8 cellular contexts compared by ENCODE assay signal in the genomic region with DNA sequence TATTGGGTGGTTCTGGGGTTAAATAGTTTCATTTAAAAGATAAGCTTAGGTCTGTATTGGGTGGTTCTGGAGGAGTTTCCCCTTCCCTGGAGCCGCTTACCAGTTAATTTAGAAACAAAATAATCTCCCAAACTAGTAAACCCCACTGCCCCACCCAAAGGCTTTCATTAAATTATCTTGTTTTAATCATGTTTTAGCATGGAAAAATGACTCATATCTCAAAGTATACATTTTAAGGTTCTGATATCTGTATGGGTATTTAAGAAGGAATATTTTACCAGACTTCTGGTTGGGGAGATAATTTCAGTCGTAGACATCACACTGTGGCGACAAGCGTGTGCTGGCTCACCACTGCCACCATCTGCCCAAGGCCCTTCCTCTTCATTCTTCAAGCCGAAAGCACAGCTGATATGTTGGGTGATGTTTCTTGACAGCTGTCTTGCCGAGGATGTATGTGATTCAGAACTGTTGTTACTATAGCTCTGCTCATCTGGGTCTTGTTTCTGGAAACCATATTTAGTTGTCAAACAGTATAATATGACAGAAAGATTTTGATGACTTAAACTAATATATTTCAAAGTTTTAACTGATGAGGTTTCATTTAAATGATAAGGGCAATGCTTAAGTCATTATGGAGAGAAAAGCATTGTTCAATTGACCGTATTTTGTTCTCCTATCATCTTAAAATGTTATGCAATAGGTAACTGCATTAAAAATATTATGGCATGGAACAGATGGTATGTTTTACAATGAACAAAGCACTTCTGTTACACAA. TPM values are rescaled to one million over a fixed set of nuclear protein-coding genes. Genes with fewer than 3 reads are reported as not detected.
DNase-seq lines count a peak whose midpoint lies in the region; ATAC-seq, FAIRE-seq and TF ChIP-seq lines count a peak whose summit lies in the region.

No MANE protein-coding gene starts in this region.

- in situ Hi-C loops in mammary epithelial cell (cut with MboI; ENCODE audit: low sequenced_read_pairs in 2 of 2), result loop anchor here in 1 of 2 donors (25.0 kb wide), 1 partner anchor 473 kb away; a partner anchor contains a TSS

- H3K79me2 ChIP-seq in DOHH2 (ENCODE audit: control insufficient read depth, low read length) (no peaks in the 10 kb centered on the region), mammary epithelial cell (ENCODE audit: insufficient read depth, low read length) (no peaks in the 10 kb centered on the region)

- H3K27ac ChIP-seq in DOHH2 (ENCODE audit: low read depth, low read length) (no peak overlapping the region), RWPE1 (no peak overlapping the region), mammary epithelial cell (ENCODE audit: insufficient read depth, low read depth, low read length) (no peak overlapping the region)

- H3K27me3 Mint-ChIP-seq in natural killer cell (ENCODE audit: low read depth in 2 of 2), result peaks cover 31 to 40% of the 10 kb centered on the region in 2 donors

- H3K9ac ChIP-seq in mammary epithelial cell (ENCODE audit: insufficient read depth, low read length), result no peak overlapping the region

- H3K9me2 ChIP-seq in DOHH2 (replicated peaks; ENCODE audit: control insufficient read depth, low read length), result no peaks in the 10 kb centered on the region

- H3K27ac Mint-ChIP-seq in natural killer cell, result no peak overlapping the region

- dilution Hi-C loops in mammary epithelial cell (cut with HindIII; ENCODE audit: low sequenced_read_pairs), result no loop called here

- ATAC-seq in natural killer cell (peak; percentile 58 to 62 (median 58)), HG03045 (IDR thresholded peaks at IDR 0.05; ENCODE audit: unreplicated experiment) (no peak)

- peak; percentile 61 for TF ChIP-seq CTCF in DOHH2 (IDR thresholded peaks at IDR 0.05; ENCODE audit: low read depth, low read length, poor library complexity, severe bottlenecking)
- TF ChIP-seq CTCF in RWPE1 (conservative IDR thresholded peaks at IDR 0.05; ENCODE audit: low read depth), result no peak
- TF ChIP-seq CTCF in mammary epithelial cell (conservative IDR thresholded peaks at IDR 0.05 in 1 of 2, IDR thresholded peaks at IDR 0.05 in 1 of 2; ENCODE audit: extremely low read depth in 1 of 2, insufficient read depth in 1 of 2, low read depth in 1 of 2, low read length in 2 of 2), result peak; percentile 16 to 64
- peak; percentile 19 for TF ChIP-seq CTCF in natural killer cell (IDR thresholded peaks at IDR 0.05)

- H3K4me3 ChIP-seq in DOHH2 (ENCODE audit: low read length) (no peak overlapping the region), mammary epithelial cell (replicated peaks in 1 of 3; ENCODE audit: insufficient read depth in 1 of 3, low read depth in 2 of 3, low read length in 3 of 3) (no peak overlapping the region)

- no peaks in the 10 kb centered on the region for H3K36me3 Mint-ChIP-seq in natural killer cell

- no peak overlapping the region for H2AFZ ChIP-seq in mammary epithelial cell (ENCODE audit: low read depth, low read length)

- BruUV-seq in mammary epithelial cell (replicated peaks; lab: Mats Ljungman, UMichigan), result no TSS peak

- 54% methylated on average over 7 of the region's 7 CpGs for WGBS in mammary epithelial cell (ENCODE audit: low coverage, missing lambda C conversion rate)

- H3K4me2 ChIP-seq in DOHH2 (ENCODE audit: low read length) (no peak overlapping the region), mammary epithelial cell (ENCODE audit: insufficient read depth, low read depth, low read length) (no peak overlapping the region)

- peaks cover 14 to 16% of the 10 kb centered on the region in 2 donors for H3K4me1 Mint-ChIP-seq in natural killer cell

- no peaks in the 10 kb centered on the region for H3K9me3 Mint-ChIP-seq in natural killer cell

- intact Hi-C loops in mammary epithelial cell (cut with micrococcal nuclease), result loop anchor here (1.0 to 5.0 kb wide), 2 partner anchors 130 to 483 kb away; a partner anchor contains a TSS
- intact Hi-C loops in natural killer cell (cut with micrococcal nuclease), result no loop called here

- H3K4me1 ChIP-seq in DOHH2 (ENCODE audit: control insufficient read depth, low read length) (no peaks in the 10 kb centered on the region), mammary epithelial cell (ENCODE audit: insufficient read depth, low read length) (peaks cover 13% of the 10 kb centered on the region)

- H3K36me3 ChIP-seq in DOHH2 (ENCODE audit: control insufficient read depth, low read length), result no peaks in the 10 kb centered on the region
- H3K36me3 ChIP-seq in mammary epithelial cell (ENCODE audit: insufficient read depth, low read length), result no peaks in the 10 kb centered on the region

- CTCF ChIA-PET in RWPE1 (lab: Yijun Ruan, JAX) (interaction anchor here (0.5 to 0.9 kb wide), 6 partner anchors 17 to 453 kb away, joined by 3 to 12 read pairs (median 4); a partner anchor contains a TSS), mammary epithelial cell (lab: Charles Lee; ENCODE audit: low non-redundant PET) (interaction anchor here (0.5 kb wide), 1 partner anchor 24 kb away, joined by 7 read pairs; no protein-coding TSS in a partner anchor)

- peak; percentile 55 for DNase-seq in HTR-8/SVneo (ENCODE audit: insufficient read length, low spot score)
- peak; percentile 34 for DNase-seq in RWPE1 (ENCODE audit: low spot score)
- DNase-seq in mammary epithelial cell, result no peak
- DNase-seq in natural killer cell, result peak; percentile 23
- no peak for DNase-seq in NCI-H128 (lab: John Stamatoyannopoulos, UW; ENCODE audit: unreplicated experiment)
- DNase-seq in OCI-M2 (lab: John Stamatoyannopoulos, UW; ENCODE audit: unreplicated experiment), result no peak

- FAIRE-seq in HTR-8/SVneo (lab: Jason Lieb, UNC), result peak; percentile 46

- no peaks in the 10 kb centered on the region for H3F3A ChIP-seq in DOHH2 (ENCODE audit: control insufficient read depth, insufficient read depth)

- no peaks in the 10 kb centered on the region for H4K20me1 ChIP-seq in DOHH2 (ENCODE audit: control insufficient read depth, insufficient read depth, low read depth, low read length)
- no peaks in the 10 kb centered on the region for H4K20me1 ChIP-seq in mammary epithelial cell (ENCODE audit: insufficient read depth, low read length)

- H3K9me3 ChIP-seq in DOHH2 (ENCODE audit: control insufficient read depth, insufficient read depth, low read length), result no peaks in the 10 kb centered on the region
- no peaks in the 10 kb centered on the region for H3K9me3 ChIP-seq in mammary epithelial cell (replicated peaks; ENCODE audit: insufficient read depth, low read length)

- no peak overlapping the region for H3K4me3 Mint-ChIP-seq in natural killer cell

- POLR2A ChIA-PET in RWPE1 (lab: Yijun Ruan, JAX; ENCODE audit: low non-redundant PET), result no interaction called here

- H3K27me3 ChIP-seq in DOHH2 (ENCODE audit: control insufficient read depth, low read length) (peaks cover 18% of the 10 kb centered on the region), mammary epithelial cell (ENCODE audit: insufficient read depth, low read length) (peaks cover 17% of the 10 kb centered on the region)

RNA-seq across cellular contexts. Expression of a gene that starts 5.1 kb away (rescaled TPM):
- total RNA-seq in mammary epithelial cell (not detected), natural killer cell (not detected)
- not detected for polyA plus RNA-seq in mammary epithelial cell
- polyA minus RNA-seq in mammary epithelial cell, result not detected

RNA-seq across cellular contexts. Expression of a gene that starts 17.3 kb away (rescaled TPM):
- total RNA-seq in mammary epithelial cell (not detected), natural killer cell (1 to 10 TPM in 1 of 3 donors, under 1 TPM in 2; 0.16 to 1.4 (median 0.40) TPM)
- 0.06 TPM for polyA plus RNA-seq in mammary epithelial cell
- polyA minus RNA-seq in mammary epithelial cell, result not detected

RNA-seq across cellular contexts. Expression of a gene that starts 35.1 kb away (rescaled TPM):
- not detected for total RNA-seq in mammary epithelial cell
- polyA plus RNA-seq in mammary epithelial cell, result not detected
- not detected for polyA minus RNA-seq in mammary epithelial cell
- 1 to 10 TPM in 1 of 3 donors, under 1 TPM in 2; 0.33 to 1.4 (median 0.39) TPM for total RNA-seq in natural killer cell

RNA-seq across cellular contexts. Expression of a gene that starts 50.3 kb away (rescaled TPM):
- total RNA-seq in mammary epithelial cell (not detected), natural killer cell (not detected)
- polyA plus RNA-seq in mammary epithelial cell, result not detected
- not detected for polyA minus RNA-seq in mammary epithelial cell

Comparison
In these comparisons a context has a peak if more than half of its experiments do, and no peak if none do; other contexts are left out.
1. DNase-seq: peak in HTR-8/SVneo (single experiment), RWPE1 (single experiment) and natural killer cell (single experiment); none in mammary epithelial cell (single experiment), NCI-H128 (single experiment) and OCI-M2 (single experiment).